8 cellular contexts compared by ENCODE assay signal in the genomic region with DNA sequence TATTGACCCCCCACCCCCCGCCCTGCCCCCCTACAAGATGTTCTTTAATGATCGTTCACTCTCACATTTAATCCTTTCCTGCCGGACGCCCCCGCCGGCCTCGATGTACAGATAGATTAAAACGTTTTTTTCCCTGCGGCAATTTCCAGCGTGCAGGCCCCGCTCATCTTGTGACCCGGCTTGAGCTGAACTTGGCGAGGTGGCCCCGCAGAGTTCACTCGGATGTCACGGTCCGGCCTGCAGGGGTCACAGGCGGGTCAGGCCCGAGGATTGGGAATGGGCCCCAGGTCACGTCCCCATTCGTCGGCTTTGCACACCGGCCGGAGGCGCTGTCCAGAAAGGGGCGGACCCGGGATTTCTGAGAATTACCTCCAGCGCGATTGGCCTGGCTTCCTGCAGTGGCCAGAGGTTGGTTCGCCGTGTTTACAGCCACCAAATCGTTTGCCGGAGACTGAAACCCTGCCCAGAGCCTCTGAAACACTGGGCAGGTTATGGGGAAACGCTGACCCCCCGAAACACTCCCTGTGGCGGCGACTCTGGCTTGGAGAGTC. TPM values are rescaled to one million over a fixed set of nuclear protein-coding genes. Genes with fewer than 3 reads are reported as not detected.
DNase-seq lines count a peak whose midpoint lies in the region; ATAC-seq and TF ChIP-seq lines count a peak whose summit lies in the region.

No MANE protein-coding gene starts in this region.

- no peaks in the 10 kb centered on the region for H3K36me3 ChIP-seq in BJ (ENCODE audit: control insufficient read depth, insufficient read depth, low read length)

- peaks cover 86% of the 10 kb centered on the region for H3K27me3 ChIP-seq in BJ (ENCODE audit: control insufficient read depth, insufficient read depth, low read length)

- H3K27me3 Mint-ChIP-seq in dendritic cell treated with granulocyte-macrophage colony-stimulating factor and Interleukin-4, amounts not matched to agents 40 ng/mL and 50 ng/mL, for 4 days: peaks cover 99% of the 10 kb centered on the region
- peaks cover 60 to 90% (median 90%) of the 10 kb centered on the region in 3 donors for H3K27me3 Mint-ChIP-seq in naive B cell

- DNase-seq in BJ (ENCODE audit: low read depth) (no peak), LNCaP clone FGC (ENCODE audit: low read depth) (peak; percentile 48), naive B cell (no peak), mesenteric fat pad (ENCODE audit: low spot score) (no peak)
- no peak for DNase-seq in activated effector memory CD4-positive, alpha-beta T cell treated with Interleukin-2 at 50 U/mL for 16 hours

- peak overlapping the region; percentile 18 for H3K4me3 Mint-ChIP-seq in dendritic cell treated with granulocyte-macrophage colony-stimulating factor and Interleukin-4, amounts not matched to agents 40 ng/mL and 50 ng/mL, for 4 days
- peak overlapping the region; percentile 65 to 90 (median 84) for H3K4me3 Mint-ChIP-seq in naive B cell

- peaks cover 43% of the 10 kb centered on the region for H3K4me1 Mint-ChIP-seq in dendritic cell treated with granulocyte-macrophage colony-stimulating factor and Interleukin-4, amounts not matched to agents 40 ng/mL and 50 ng/mL, for 4 days (ENCODE audit: low read depth)
- H3K4me1 Mint-ChIP-seq in naive B cell: peaks cover 28 to 50% (median 43%) of the 10 kb centered on the region in 3 donors

- TF ChIP-seq CTCF in BJ (IDR thresholded peaks at IDR 0.05; ENCODE audit: insufficient read depth, low read depth, low read length) (no peak), LNCaP clone FGC (IDR thresholded peaks at IDR 0.05; ENCODE audit: control insufficient read depth, extremely low read depth, insufficient read depth) (no peak)

- POLR2A ChIA-PET in BJ (lab: Charles Lee): no interaction called here

- ATAC-seq in naive B cell (ENCODE audit: low read depth in 2 of 2) (no peak), GM21723 (IDR thresholded peaks at IDR 0.05; ENCODE audit: unreplicated experiment) (no peak), GM19351 (IDR thresholded peaks at IDR 0.05; ENCODE audit: unreplicated experiment) (no peak)

- H3K36me3 Mint-ChIP-seq in dendritic cell treated with granulocyte-macrophage colony-stimulating factor and Interleukin-4, amounts not matched to agents 40 ng/mL and 50 ng/mL, for 4 days (ENCODE audit: low read depth): no peaks in the 10 kb centered on the region
- H3K36me3 Mint-ChIP-seq in naive B cell: no peaks in the 10 kb centered on the region

- peak overlapping the region; percentile 2; the same call in 1 of the 2 replicates for H3K4me3 ChIP-seq in BJ (ENCODE audit: low read depth, low read length)
- peak overlapping the region; percentile 41 for H3K4me3 ChIP-seq in LNCaP clone FGC (ENCODE audit: low read depth, low read length)

- intact Hi-C loops in dendritic cell treated with granulocyte-macrophage colony-stimulating factor and Interleukin-4, amounts not matched to agents 40 ng/mL and 50 ng/mL, for 4 days (cut with micrococcal nuclease): no loop called here

- no peaks in the 10 kb centered on the region for H3K9me3 Mint-ChIP-seq in dendritic cell treated with granulocyte-macrophage colony-stimulating factor and Interleukin-4, amounts not matched to agents 40 ng/mL and 50 ng/mL, for 4 days
- H3K9me3 Mint-ChIP-seq in naive B cell: no peaks in the 10 kb centered on the region

- CTCF ChIA-PET in BJ (lab: Yijun Ruan, JAX): interaction anchor here (1.1 kb wide), 1 partner anchor 147 kb away, joined by 3 read pairs; no protein-coding TSS in a partner anchor

- no peak overlapping the region for H3K27ac Mint-ChIP-seq in dendritic cell treated with granulocyte-macrophage colony-stimulating factor and Interleukin-4, amounts not matched to agents 40 ng/mL and 50 ng/mL, for 4 days
- H3K27ac Mint-ChIP-seq in naive B cell: peak overlapping the region in 1 of 6 donors; percentile 62

RNA-seq across cellular contexts. Expression of a gene that starts 1.9 kb away (rescaled TPM):
- polyA plus RNA-seq in BJ (2011; rRNA removed): 0.06 TPM in 1 of 2 replicates, not detected in the other
- polyA minus RNA-seq in BJ (2011; rRNA and poly(A)+ RNA removed): not detected in 2 replicates
- polyA plus RNA-seq in naive B cell (ENCODE audit: low read depth in 6 of 6): not detected
- total RNA-seq in mesenteric fat pad: not detected

RNA-seq across cellular contexts. Expression of a gene that starts 11.2 kb away (rescaled TPM):
- polyA plus RNA-seq in BJ (2011; rRNA removed) (0.05 and 0.09 TPM in 2 replicates), naive B cell (ENCODE audit: low read depth in 6 of 6) (under 1 TPM in 1 of 6 donors, not detected in 5; 0.10 TPM)
- not detected in 2 replicates for polyA minus RNA-seq in BJ (2011; rRNA and poly(A)+ RNA removed)
- total RNA-seq in mesenteric fat pad: 0.22 TPM
